In the genomic region with DNA sequence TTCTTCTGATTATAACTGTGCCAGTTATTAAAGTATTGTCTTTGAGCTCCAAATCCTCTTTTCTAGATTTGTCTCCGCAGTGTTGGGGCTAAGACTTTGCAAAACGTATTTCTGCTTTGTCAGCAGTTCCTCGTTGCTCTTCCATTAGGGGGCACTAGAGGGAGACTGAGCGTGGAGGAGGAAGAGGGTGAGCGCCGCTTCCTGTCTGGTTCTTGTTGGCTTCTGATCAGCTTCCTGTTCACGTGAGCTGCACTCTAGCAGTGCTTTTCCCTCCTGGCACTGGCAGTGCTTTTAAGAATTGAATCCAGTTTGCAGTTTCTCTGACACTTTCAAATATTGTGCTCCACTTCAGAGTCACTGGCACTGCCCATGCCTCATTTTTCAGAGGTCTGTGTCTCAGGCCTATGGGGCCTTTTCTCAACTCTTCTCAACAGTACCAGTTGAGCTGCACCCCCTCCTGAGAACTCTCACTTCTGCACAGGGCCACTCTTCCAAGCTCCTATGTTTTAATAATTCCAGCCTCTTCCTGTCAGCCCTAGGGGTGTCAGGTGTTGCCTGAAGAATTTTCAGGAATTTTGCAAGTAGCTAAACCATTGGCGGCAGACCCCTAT, we compare ENCODE assay signal across 8 cellular contexts. TPM values are rescaled to one million over a fixed set of nuclear protein-coding genes. Genes with fewer than 3 reads are reported as not detected.
DNase-seq lines count a peak whose midpoint lies in the region; ATAC-seq and TF ChIP-seq lines count a peak whose summit lies in the region.

No MANE protein-coding gene starts in this region.

- intact Hi-C loops in PC-3 (cut with micrococcal nuclease), result no loop called here
- intact Hi-C loops in body of pancreas (cut with DNase I), result no loop called here
- intact Hi-C loops in posterior cingulate gyrus (cut with DNase I), result no loop called here

- H3K4me1 Mint-ChIP-seq in natural killer cell treated with Interleukin-12 subunit alpha and Interleukin-12 subunit beta and Interleukin-15 and Interleukin-18, amount 100 ng/mL, for 72 hours (ENCODE audit: low read depth in 2 of 2), result peaks cover 3 to 9% of the 10 kb centered on the region in 2 donors

- H3K79me2 ChIP-seq in PC-3 (ENCODE audit: low read length), result no peaks in the 10 kb centered on the region

- no peak overlapping the region for H3K4me2 ChIP-seq in PC-3 (ENCODE audit: low read length)

- no peaks in the 10 kb centered on the region for H3K4me1 ChIP-seq in PC-3 (ENCODE audit: insufficient read depth, low read length)
- no peaks in the 10 kb centered on the region for H3K4me1 ChIP-seq in body of pancreas

- no peak for ATAC-seq in PC-3
- no peak for ATAC-seq in body of pancreas
- peak; percentile 43 to 45 for ATAC-seq in natural killer cell treated with Interleukin-12 subunit alpha and Interleukin-12 subunit beta and Interleukin-15 and Interleukin-18, amount 100 ng/mL, for 72 hours
- no peak for ATAC-seq in GM18907 (IDR thresholded peaks at IDR 0.05; ENCODE audit: unreplicated experiment)
- ATAC-seq in GM18520 (IDR thresholded peaks at IDR 0.05; ENCODE audit: unreplicated experiment), result no peak

- peak; percentile 60 for TF ChIP-seq CTCF in PC-3 (conservative IDR thresholded peaks at IDR 0.05; ENCODE audit: low read depth, low read length)
- peak in 2 of 7 experiments; percentile 13 to 21 for TF ChIP-seq CTCF in body of pancreas (IDR thresholded peaks at IDR 0.05)

- POLR2A ChIA-PET in HEK293T (lab: Yijun Ruan, JAX), result no interaction called here
- POLR2A ChIA-PET in PC-3 (lab: Charles Lee; ENCODE audit: unreplicated experiment), result no interaction called here

- H3K27ac Mint-ChIP-seq in natural killer cell treated with Interleukin-12 subunit alpha and Interleukin-12 subunit beta and Interleukin-15 and Interleukin-18, amount 100 ng/mL, for 72 hours, result no peak overlapping the region

- peaks cover 6 to 43% of the 10 kb centered on the region in 2 donors for H3K27me3 Mint-ChIP-seq in natural killer cell treated with Interleukin-12 subunit alpha and Interleukin-12 subunit beta and Interleukin-15 and Interleukin-18, amount 100 ng/mL, for 72 hours

- DNase-seq in GDM1 (lab: John Stamatoyannopoulos, UW), result peak; percentile 33
- DNase-seq in HEK293T (ENCODE audit: extremely low spot score), result peak; percentile 36
- DNase-seq in PC-3, result peak; percentile 47
- peak in 3 of 4 donors; percentile 6 to 13 (median 12) for DNase-seq in body of pancreas
- no peak for DNase-seq in natural killer cell treated with Interleukin-12 subunit alpha and Interleukin-12 subunit beta and Interleukin-15 and Interleukin-18, amount 100 ng/mL, for 72 hours (ENCODE audit: low spot score)
- DNase-seq in posterior cingulate gyrus, result no peak

- H3K27me3 ChIP-seq in PC-3 (ENCODE audit: low read length), result peaks cover 47% of the 10 kb centered on the region
- H3K27me3 ChIP-seq in body of pancreas, result no peaks in the 10 kb centered on the region

- no peaks in the 10 kb centered on the region for H3F3A ChIP-seq in PC-3 (ENCODE audit: low read length, unreplicated experiment)

- H3K9me2 ChIP-seq in PC-3 (replicated peaks; ENCODE audit: low read length), result no peaks in the 10 kb centered on the region

- peaks cover 11% of the 10 kb centered on the region for H3K9me3 Mint-ChIP-seq in natural killer cell treated with Interleukin-12 subunit alpha and Interleukin-12 subunit beta and Interleukin-15 and Interleukin-18, amount 100 ng/mL, for 72 hours

- H3K36me3 ChIP-seq in PC-3 (ENCODE audit: low read depth, low read length), result no peaks in the 10 kb centered on the region
- no peaks in the 10 kb centered on the region for H3K36me3 ChIP-seq in body of pancreas (replicated peaks in 1 of 2; ENCODE audit: insufficient read depth in 1 of 2, low read depth in 2 of 2)

- H3K4me3 Mint-ChIP-seq in natural killer cell treated with Interleukin-12 subunit alpha and Interleukin-12 subunit beta and Interleukin-15 and Interleukin-18, amount 100 ng/mL, for 72 hours, result no peak overlapping the region

- no TSS peak for BruUV-seq in PC-3 (replicated peaks; lab: Mats Ljungman, UMichigan)

- no peak overlapping the region for H2AFZ ChIP-seq in PC-3 (ENCODE audit: low read length)

- no peak overlapping the region for H3K4me3 ChIP-seq in PC-3 (ENCODE audit: low read length)
- no peak overlapping the region for H3K4me3 ChIP-seq in body of pancreas

- H3K9ac ChIP-seq in PC-3 (ENCODE audit: low read length), result no peak overlapping the region

- H4K20me1 ChIP-seq in PC-3 (ENCODE audit: low read length), result no peaks in the 10 kb centered on the region

- peaks cover 8% of the 10 kb centered on the region for H3K36me3 Mint-ChIP-seq in natural killer cell treated with Interleukin-12 subunit alpha and Interleukin-12 subunit beta and Interleukin-15 and Interleukin-18, amount 100 ng/mL, for 72 hours

- TF ChIP-seq POLR2A in body of pancreas (IDR thresholded peaks at IDR 0.05), result no peak

- no peak overlapping the region for H3K27ac ChIP-seq in PC-3 (ENCODE audit: low read length)
- no peak overlapping the region for H3K27ac ChIP-seq in body of pancreas

- H3K9me3 ChIP-seq in PC-3 (ENCODE audit: low read length), result no peaks in the 10 kb centered on the region
- H3K9me3 ChIP-seq in body of pancreas, result no peaks in the 10 kb centered on the region

- CTCF ChIA-PET in HEK293T (lab: Yijun Ruan, JAX) (interaction anchor here (0.5 kb wide), 1 partner anchor 16 kb away, joined by 3 read pairs; no protein-coding TSS in a partner anchor), PC-3 (lab: Charles Lee) (no interaction called here)

- 61 to 67% methylated on average over 8 of the region's 8 CpGs for WGBS in body of pancreas, 2 donors

TF ChIP-seq in HEK293T, 16 proteins besides CTCF, POLR2A, EP300 and RAD21:
- 0 out of 2 replicates have a peak, but pooled peaks have one; percentile 11 for TF ChIP-seq L3MBTL2 (conservative IDR thresholded peaks at IDR 0.05)
- TF ChIP-seq, protein P1, sequence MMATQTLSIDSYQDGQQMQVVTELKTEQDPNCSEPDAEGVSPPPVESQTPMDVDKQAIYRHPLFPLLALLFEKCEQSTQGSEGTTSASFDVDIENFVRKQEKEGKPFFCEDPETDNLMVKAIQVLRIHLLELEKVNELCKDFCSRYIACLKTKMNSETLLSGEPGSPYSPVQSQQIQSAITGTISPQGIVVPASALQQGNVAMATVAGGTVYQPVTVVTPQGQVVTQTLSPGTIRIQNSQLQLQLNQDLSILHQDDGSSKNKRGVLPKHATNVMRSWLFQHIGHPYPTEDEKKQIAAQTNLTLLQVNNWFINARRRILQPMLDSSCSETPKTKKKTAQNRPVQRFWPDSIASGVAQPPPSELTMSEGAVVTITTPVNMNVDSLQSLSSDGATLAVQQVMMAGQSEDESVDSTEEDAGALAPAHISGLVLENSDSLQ (IDR thresholded peaks at IDR 0.05), result no peak

RNA-seq across cellular contexts. Expression of gene LCORL, which starts 54.4 kb away (rescaled TPM):
- total RNA-seq in PC-3 (2014; rRNA removed) (2.9 and 3.7 TPM in 2 replicates), body of pancreas (1 to 10 TPM; 7.8 to 9.9 TPM)
- 10 to 100 TPM; 12.9 to 14.9 TPM for total RNA-seq in natural killer cell treated with Interleukin-12 subunit alpha and Interleukin-12 subunit beta and Interleukin-15 and Interleukin-18, amount 100 ng/mL, for 72 hours

Comparison
In these comparisons a context has a peak if more than half of its experiments do, and no peak if none do; other contexts are left out.
1. DNase-seq: peak in GDM1 (single experiment), HEK293T (single experiment), PC-3 (single experiment) and body of pancreas (3 of 4); none in natural killer cell treated with Interleukin-12 subunit alpha and Interleukin-12 subunit beta and Interleukin-15 and Interleukin-18, amount 100 ng/mL, for 72 hours (single experiment) and posterior cingulate gyrus (0 of 10).
2. ATAC-seq: peak in natural killer cell treated with Interleukin-12 subunit alpha and Interleukin-12 subunit beta and Interleukin-15 and Interleukin-18, amount 100 ng/mL, for 72 hours (2 of 2); none in PC-3 (single experiment), body of pancreas (single experiment), GM18907 (single experiment) and GM18520 (single experiment).